Comparison of ENCODE assay signal across 15 cellular contexts in genomic region chr12:128791395-128792322, GRCh38. TPM values are rescaled to one million over a fixed set of nuclear protein-coding genes. Genes with fewer than 3 reads are reported as not detected.
DNase-seq lines count a peak whose midpoint lies in the region; ATAC-seq lines count a peak whose summit lies in the region.
"Had no signal": no experiment of that assay in that cellular context is flagged by ENCODE, and none has a peak within 500 bp of the region (broad histone marks: within the 10 kb centered on the region; RNA-seq: fewer than 3 reads in every experiment).

No MANE protein-coding gene starts in this region.

- H3K4me3 Mint-ChIP-seq in activated naive CD8-positive, alpha-beta T cell treated with anti-CD3 and anti-CD28 coated beads for 36 hours = no peak overlapping the region

- peaks cover 36% of the 10 kb centered on the region for H3K36me3 Mint-ChIP-seq in activated naive CD8-positive, alpha-beta T cell treated with anti-CD3 and anti-CD28 coated beads for 36 hours

- peaks cover 8% of the 10 kb centered on the region for H3K4me1 Mint-ChIP-seq in activated naive CD8-positive, alpha-beta T cell treated with anti-CD3 and anti-CD28 coated beads for 36 hours

- H3K9me3 Mint-ChIP-seq in activated naive CD8-positive, alpha-beta T cell treated with anti-CD3 and anti-CD28 coated beads for 36 hours = no peaks in the 10 kb centered on the region

- DNase-seq in EH (ENCODE audit: low read depth) = peak; percentile 29
- no peak for DNase-seq in activated naive CD8-positive, alpha-beta T cell treated with anti-CD3 and anti-CD28 coated beads for 36 hours
- peak; percentile 14 for DNase-seq in occipital lobe (lab: John Stamatoyannopoulos, UW)
- DNase-seq in ureter (ENCODE audit: low spot score) = no peak
- DNase-seq in Right ventricle myocardium inferior (ENCODE audit: missing footprints) = no peak
- no peak for DNase-seq in NCI-H526 (lab: John Stamatoyannopoulos, UW)
- DNase-seq in NCI-H1436 (lab: John Stamatoyannopoulos, UW) = no peak
- DNase-seq: dermis blood vessel endothelial cell, DMS79, glutamatergic neuron, mesenchymal stem cell, NCI-H446, upper lobe of left lung had no signal

- H3K27ac Mint-ChIP-seq in activated naive CD8-positive, alpha-beta T cell treated with anti-CD3 and anti-CD28 coated beads for 36 hours = peak overlapping the region; percentile 15

- no peaks in the 10 kb centered on the region for H3K27me3 Mint-ChIP-seq in activated naive CD8-positive, alpha-beta T cell treated with anti-CD3 and anti-CD28 coated beads for 36 hours

- ATAC-seq in GM21723 (IDR thresholded peaks at IDR 0.05; ENCODE audit: unreplicated experiment) (peak; percentile 20), Right ventricle myocardium inferior (no peak)
- ATAC-seq: HCT116 had no signal

- intact Hi-C loops in Right ventricle myocardium inferior (cut with DNase I) = no loop called here

RNA-seq across cellular contexts. Expression of gene SLC15A4, which starts 32.1 kb away (rescaled TPM):
- total RNA-seq in activated naive CD8-positive, alpha-beta T cell treated with anti-CD3 and anti-CD28 coated beads for 36 hours = 10 to 100 TPM; 18.6 to 22.0 TPM
- total RNA-seq in occipital lobe = 39.5 TPM
- total RNA-seq in ureter = 27.6 TPM
- total RNA-seq in Right ventricle myocardium inferior = 16.3 TPM

Comparison
In these comparisons a context has a peak if more than half of its experiments do, and no peak if none do; other contexts are left out.
1. DNase-seq: peak in EH (single experiment) and occipital lobe (single experiment); none in activated naive CD8-positive, alpha-beta T cell treated with anti-CD3 and anti-CD28 coated beads for 36 hours (single experiment), ureter (single experiment), Right ventricle myocardium inferior (single experiment), NCI-H526 (0 of 2) and NCI-H1436 (single experiment).